ENCODE assay signal across 10 cellular contexts in genomic region chr1:41362357-41362721, GRCh38. TPM values are rescaled to one million over a fixed set of nuclear protein-coding genes. Genes with fewer than 3 reads are reported as not detected.
DNase-seq lines count a peak whose midpoint lies in the region; ATAC-seq, FAIRE-seq and TF ChIP-seq lines count a peak whose summit lies in the region.
"Had no signal": no experiment of that assay in that cellular context is flagged by ENCODE, and none has a peak within 500 bp of the region (broad histone marks: within the 10 kb centered on the region; RNA-seq: fewer than 3 reads in every experiment).

No MANE protein-coding gene starts in this region.

- TF ChIP-seq CTCF in heart left ventricle (IDR thresholded peaks at IDR 0.05), result no peak
- TF ChIP-seq CTCF in GM12878 (IDR thresholded peaks at IDR 0.05 in 2 of 3, conservative IDR thresholded peaks at IDR 0.05 in 1 of 3; ENCODE audit: control insufficient read depth in 2 of 3, extremely low read depth in 1 of 3, insufficient read depth in 1 of 3, low read depth in 3 of 3, low read length in 3 of 3), result no peak
- no peak for TF ChIP-seq CTCF in upper lobe of right lung (IDR thresholded peaks at IDR 0.05)

- H3K27ac ChIP-seq in heart left ventricle, result no peak overlapping the region
- H3K27ac ChIP-seq in GM12878 (ENCODE audit: control insufficient read depth, insufficient read depth), result no peak overlapping the region
- H3K27ac ChIP-seq in naive thymus-derived CD4-positive, alpha-beta T cell (ENCODE audit: low read depth, low read length), result no peak overlapping the region
- no peak overlapping the region for H3K27ac ChIP-seq in upper lobe of right lung

- CTCF ChIA-PET in GM12878 (lab: Yijun Ruan, JAX), result interaction anchor here (3.7 kb wide), 1 partner anchor 56 kb away, joined by 13 read pairs; no protein-coding TSS in a partner anchor
- CTCF ChIA-PET in naive thymus-derived CD4-positive, alpha-beta T cell (lab: Charles Lee), result no interaction called here

- no peak for TF ChIP-seq EP300 in GM12878 (IDR thresholded peaks at IDR 0.05; ENCODE audit: borderline replicate concordance in 1 of 2, control insufficient read depth in 1 of 2, low read depth in 2 of 2, low read length in 2 of 2)

- TF ChIP-seq POLR2A in heart left ventricle (IDR thresholded peaks at IDR 0.05) (no peak), GM12878 (IDR thresholded peaks at IDR 0.05; ENCODE audit: low read depth, low read length) (no peak)

- ATAC-seq in heart left ventricle, result no peak
- ATAC-seq in left cardiac atrium, result no peak
- no peak for ATAC-seq in GM12878
- ATAC-seq in naive thymus-derived CD4-positive, alpha-beta T cell, result no peak
- no peak for ATAC-seq in upper lobe of right lung
- no peak for ATAC-seq in HG02870 (IDR thresholded peaks at IDR 0.05; ENCODE audit: unreplicated experiment)
- no peak for ATAC-seq in HG02759 (IDR thresholded peaks at IDR 0.05; ENCODE audit: unreplicated experiment)
- ATAC-seq in GM18511 (IDR thresholded peaks at IDR 0.05; ENCODE audit: unreplicated experiment), result no peak

- in situ Hi-C loops in GM12878 (cut with MboI), result no loop called here

- no peaks in the 10 kb centered on the region for H3K79me2 ChIP-seq in GM12878 (ENCODE audit: control insufficient read depth, insufficient read depth, low read length)

- POLR2A ChIA-PET in GM12878 (lab: Charles Lee), result no interaction called here
- POLR2A ChIA-PET in naive thymus-derived CD4-positive, alpha-beta T cell (lab: Charles Lee), result no interaction called here

- H3K27me3 ChIP-seq in heart left ventricle (peaks cover 0 to 55% (median 9%) of the 10 kb centered on the region in 9 donors), GM12878 (replicated peaks in 1 of 2; ENCODE audit: control insufficient read depth in 2 of 2, insufficient read depth in 2 of 2, low read length in 1 of 2) (peaks cover 10 to 16% of the 10 kb centered on the region in 2 experiments; a peak in 3 of 4 replicates), upper lobe of right lung (peaks cover 32% of the 10 kb centered on the region)
- H3K27me3 ChIP-seq in naive thymus-derived CD4-positive, alpha-beta T cell (ENCODE audit: control insufficient read depth in 2 of 2, insufficient read depth in 2 of 2, low read length in 2 of 2), result peaks cover 5 to 7% of the 10 kb centered on the region in 2 donors

- TF ChIP-seq RAD21 in GM12878 (IDR thresholded peaks at IDR 0.05; ENCODE audit: insufficient read depth, low read depth, low read length), result no peak

- H3K27me3 Mint-ChIP-seq in naive thymus-derived CD4-positive, alpha-beta T cell, result peaks cover 10 to 63% (median 31%) of the 10 kb centered on the region in 5 donors

- H3K27ac Mint-ChIP-seq in naive thymus-derived CD4-positive, alpha-beta T cell, result peak overlapping the region in 4 of 9 donors; percentile 33 to 60 (median 42)

- no TSS peak for BruUV-seq in GM12878 (replicated peaks; lab: Mats Ljungman, UMichigan)

- peaks cover 7 to 33% (median 12%) of the 10 kb centered on the region in 7 donors for H3K4me1 Mint-ChIP-seq in naive thymus-derived CD4-positive, alpha-beta T cell

- FAIRE-seq in GM12878 (lab: Jason Lieb, UNC), result no peak
- FAIRE-seq: G401.6 had no signal

- H4K20me1 ChIP-seq in GM12878 (ENCODE audit: control insufficient read depth, insufficient read depth), result no peaks in the 10 kb centered on the region

- H3K4me1 ChIP-seq in heart left ventricle (peaks cover 0 to 71% (median 44%) of the 10 kb centered on the region in 12 donors), GM12878 (ENCODE audit: control insufficient read depth, insufficient read depth, low read length) (peaks cover 12% of the 10 kb centered on the region), upper lobe of right lung (peaks cover 17% of the 10 kb centered on the region)
- peaks cover 6 to 12% of the 10 kb centered on the region in 2 donors for H3K4me1 ChIP-seq in naive thymus-derived CD4-positive, alpha-beta T cell (ENCODE audit: control insufficient read depth in 2 of 2, insufficient read depth in 2 of 2, low read length in 2 of 2)

- H3K9me3 ChIP-seq in heart left ventricle, result no peaks in the 10 kb centered on the region
- no peaks in the 10 kb centered on the region for H3K9me3 ChIP-seq in GM12878 (replicated peaks; ENCODE audit: control insufficient read depth, insufficient read depth, low read length)
- no peaks in the 10 kb centered on the region for H3K9me3 ChIP-seq in naive thymus-derived CD4-positive, alpha-beta T cell (ENCODE audit: control insufficient read depth in 2 of 3, low read length in 3 of 3)
- H3K9me3 ChIP-seq in upper lobe of right lung, result no peaks in the 10 kb centered on the region

- no peak overlapping the region for H2AFZ ChIP-seq in GM12878 (ENCODE audit: control insufficient read depth, low read depth, low read length)

- no peaks in the 10 kb centered on the region for H3K36me3 ChIP-seq in heart left ventricle
- H3K36me3 ChIP-seq in GM12878 (ENCODE audit: control insufficient read depth in 2 of 2, insufficient read depth in 2 of 2, low read length in 1 of 2), result no peaks in the 10 kb centered on the region
- H3K36me3 ChIP-seq in naive thymus-derived CD4-positive, alpha-beta T cell (ENCODE audit: control insufficient read depth in 2 of 3, insufficient read depth in 3 of 3, low read length in 3 of 3), result no peaks in the 10 kb centered on the region
- H3K36me3 ChIP-seq in upper lobe of right lung, result no peaks in the 10 kb centered on the region

- peak overlapping the region; percentile 83; the same call in 1 of the 2 replicates for H3K4me2 ChIP-seq in GM12878 (ENCODE audit: control insufficient read depth, insufficient read depth)

- DNase-seq in heart left ventricle (peak in 1 of 5 donors; percentile 38), left cardiac atrium (no peak), GM12878 (ENCODE audit: low read depth, low spot score) (no peak), upper lobe of right lung (no peak)
- DNase-seq in naive thymus-derived CD4-positive, alpha-beta T cell, result peak in 1 of 9 donors; percentile 21
- DNase-seq: GOT3 had no signal

- WGBS in heart left ventricle, 4 donors, result 9 to 12% (median 11%) methylated on average over 11 to 20 of the region's 20 CpGs
- 18% methylated on average over 9 of the region's 20 CpGs for WGBS in GM12878 (ENCODE audit: insufficient coverage, insufficient replicate concordance, low lambda C conversion rate, missing lambda C conversion rate)

- H3K4me3 Mint-ChIP-seq in naive thymus-derived CD4-positive, alpha-beta T cell, result peak overlapping the region; percentile 36 to 79 (median 66)

- H3K4me3 ChIP-seq in heart left ventricle (peak overlapping the region; percentile 50 to 80 (median 69)), GM12878 (0 out of 2 replicates have a peak overlapping the region, but pooled peaks have one; percentile 58), upper lobe of right lung (peak overlapping the region; percentile 59)
- peak overlapping the region; percentile 51 for H3K4me3 ChIP-seq in naive thymus-derived CD4-positive, alpha-beta T cell (ENCODE audit: low read length)

- intact Hi-C loops in heart left ventricle (cut with DNase I), result loop anchor here in 4 of 10 donors (5.0 to 10.0 kb wide), 2 partner anchors 52 to 55 kb away; no protein-coding TSS in a partner anchor
- intact Hi-C loops in left cardiac atrium (cut with DNase I), result no loop called here
- intact Hi-C loops in GM12878 (cut with micrococcal nuclease; ENCODE audit: unreplicated experiment), result no loop called here
- intact Hi-C loops in naive thymus-derived CD4-positive, alpha-beta T cell (cut with micrococcal nuclease), result loop anchor here in 1 of 2 donors (5.0 to 10.0 kb wide), 5 partner anchors 500 to 1995 kb away; partner anchors contain the start of genes CDC20, CFAP57, CITED4 and EBNA1BP2
- intact Hi-C loops in upper lobe of right lung (cut with DNase I), result no loop called here

- RAD21 ChIA-PET in GM12878 (lab: Charles Lee; ENCODE audit: unreplicated experiment), result interaction anchor here (1.4 kb wide), 1 partner anchor 40 kb away, joined by 3 read pairs; no protein-coding TSS in a partner anchor

- no peaks in the 10 kb centered on the region for H3K36me3 Mint-ChIP-seq in naive thymus-derived CD4-positive, alpha-beta T cell

- SMC1A ChIA-PET in GM12878 (lab: Charles Lee; ENCODE audit: uncharacterized antibody, unreplicated experiment), result interaction anchor here (0.9 to 1.0 kb wide), 2 partner anchors 28 to 53 kb away, joined by 3 read pairs; no protein-coding TSS in a partner anchor

- H3K9me3 Mint-ChIP-seq in naive thymus-derived CD4-positive, alpha-beta T cell, result no peaks in the 10 kb centered on the region

- no peak overlapping the region for H3K9ac ChIP-seq in GM12878 (ENCODE audit: control insufficient read depth, insufficient read depth, low read length)

TF ChIP-seq in GM12878, 131 proteins besides CTCF, POLR2A, EP300 and RAD21:
- TF ChIP-seq ZNF274 (IDR thresholded peaks at IDR 0.05; ENCODE audit: insufficient read depth, insufficient read length) (no peak), EGR1 (IDR thresholded peaks at IDR 0.05; ENCODE audit: borderline replicate concordance in 1 of 2, low read depth in 2 of 2, low read length in 2 of 2) (0 out of 3 replicates have a peak, but pooled peaks of 1 of the 2 experiments have one; percentile 34)
TF ChIP-seq in GM12878: peak in this region for 1.

RNA-seq across cellular contexts. Expression of gene FOXO6, which starts 1.1 kb away (rescaled TPM):
- total RNA-seq in heart left ventricle (1 to 10 TPM in 8 of 9 donors, under 1 TPM in 1; 0.69 to 4.8 (median 1.4) TPM), left cardiac atrium (1 to 10 TPM; 1.8 to 2.9 TPM), GM12878 (2014; rRNA removed) (not detected in 2 replicates), GM12878 (2014; rRNA removed; fragmentation: Illumina TruSeq; extraction: Trizol) (not detected in 2 replicates), GM12878 (2021) (0.13 TPM in 1 of 2 replicates, not detected in the other), upper lobe of right lung (0.43 TPM)
- polyA plus RNA-seq in heart left ventricle (under 1 TPM; 0.71 to 0.99 TPM), GM12878 (2011; rRNA removed) (0.09 and 0.37 TPM in 2 replicates), GM12878 (2014; fragmentation: Illumina TruSeq; extraction: Trizol) (not detected in 2 replicates), GM12878 (2014; fragmentation: Nextera tagmentation; extraction: Ambion mirVana) (not detected), GM12878 (2014; rRNA removed) (0.05 TPM in 1 of 2 replicates, not detected in the other), GM12878 (2016; fragmentation: Nextera tagmentation; extraction: Ambion mirVana) (not detected)
- 3.1 and 4.2 TPM in 2 replicates for total RNA-seq in GM12878 (2013; cell fraction: nucleolus; rRNA removed)
- not detected for polyA plus RNA-seq in GM12878 (2011; ENCODE audit: low read depth)
- polyA plus RNA-seq in GM12878 (2011; cell fraction: cytosol; rRNA removed), result 0.18 and 0.25 TPM in 2 replicates
- 0.57 and 0.67 TPM in 2 replicates for polyA plus RNA-seq in GM12878 (2011; cell fraction: nucleus; rRNA removed)
- 0.05 and 0.07 TPM in 2 replicates for polyA plus RNA-seq in GM12878 (2012)
- polyA minus RNA-seq in GM12878 (2011; rRNA and poly(A)+ RNA removed), result 0.10 and 0.15 TPM in 2 replicates
- 0.67 TPM in 1 of 2 replicates, not detected in the other for polyA minus RNA-seq in GM12878 (2011; cell fraction: cytosol; rRNA and poly(A)+ RNA removed)
- polyA minus RNA-seq in GM12878 (2011; cell fraction: nucleus; rRNA and poly(A)+ RNA removed), result 0.48 and 1.1 TPM in 2 replicates
- 1 to 10 TPM in 1 of 5 experiments, under 1 TPM in 1, not detected in 3; 0.66 to 1.3 TPM for total RNA-seq in naive thymus-derived CD4-positive, alpha-beta T cell
- not detected for polyA plus RNA-seq in naive thymus-derived CD4-positive, alpha-beta T cell
